8 cellular contexts compared by ENCODE assay signal in the genomic region with DNA sequence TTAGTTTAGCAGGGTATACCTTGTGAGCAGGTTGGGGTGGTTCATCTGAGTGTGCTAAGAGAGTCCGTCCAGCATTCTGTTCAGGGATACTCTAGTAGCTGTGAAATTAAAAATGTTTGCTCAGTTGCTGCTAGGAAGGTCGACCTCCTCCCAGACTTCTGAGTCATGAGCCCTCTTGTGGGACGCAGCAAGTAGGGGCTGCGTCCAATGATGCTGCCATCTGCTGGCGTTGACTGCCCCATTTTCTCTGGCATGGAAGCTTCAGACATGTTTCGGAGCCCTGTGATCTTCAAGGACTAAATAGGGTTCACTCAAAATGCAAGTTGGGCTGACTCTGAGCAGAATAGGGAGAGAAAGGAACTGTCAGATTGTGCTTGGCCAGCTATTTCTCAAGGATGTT.
DNase-seq lines count a peak whose midpoint lies in the region; ATAC-seq and TF ChIP-seq lines count a peak whose summit lies in the region.

No MANE protein-coding gene starts in this region.

- no peak overlapping the region for H3K27ac ChIP-seq in uterus
- no peak overlapping the region for H3K27ac ChIP-seq in stomach
- H3K27ac ChIP-seq in sigmoid colon: no peak overlapping the region

- ATAC-seq in HG02610 (IDR thresholded peaks at IDR 0.05; ENCODE audit: unreplicated experiment): peak; percentile 48

- H3K9me3 ChIP-seq in uterus (no peaks in the 10 kb centered on the region), stomach (peaks cover 0 to 13% (median 10%) of the 10 kb centered on the region in 4 donors), sigmoid colon (peaks cover 0 to 2% (median 0%) of the 10 kb centered on the region in 4 donors)

- TF ChIP-seq CTCF in nephron (IDR thresholded peaks at IDR 0.05; ENCODE audit: unreplicated experiment in 3 of 3) (peak; percentile 16 to 37 (median 24)), uterus (IDR thresholded peaks at IDR 0.05) (peak; percentile 9 to 28 (median 18)), stomach (IDR thresholded peaks at IDR 0.05) (peak in 2 of 7 experiments; percentile 12 to 14), sigmoid colon (IDR thresholded peaks at IDR 0.05) (peak in 1 of 4 experiments; percentile 13)

- no peak overlapping the region for H3K27ac Mint-ChIP-seq in nephron

- H3K4me1 Mint-ChIP-seq in nephron: peaks cover 9% of the 10 kb centered on the region

- H3K4me3 ChIP-seq in uterus (no peak overlapping the region), stomach (no peak overlapping the region), sigmoid colon (no peak overlapping the region)

- 42 to 55% (median 48%) methylated on average over 6 of the region's 6 CpGs for WGBS in stomach, 5 donors
- WGBS in sigmoid colon, 2 donors: 47 to 56% methylated on average over 6 of the region's 6 CpGs

- TF ChIP-seq POLR2A in uterus (IDR thresholded peaks at IDR 0.05) (no peak), stomach (IDR thresholded peaks at IDR 0.05) (no peak), sigmoid colon (IDR thresholded peaks at IDR 0.05) (no peak)

- H3K4me1 ChIP-seq in uterus (no peaks in the 10 kb centered on the region), stomach (peaks cover 0 to 8% (median 3%) of the 10 kb centered on the region in 4 donors), sigmoid colon (no peaks in the 10 kb centered on the region)

- H3K27me3 ChIP-seq in uterus (no peaks in the 10 kb centered on the region), stomach (no peaks in the 10 kb centered on the region), sigmoid colon (no peaks in the 10 kb centered on the region)

- intact Hi-C loops in uterus (cut with DNase I; ENCODE audit: low total_unique reads) (no loop called here), stomach (cut with DNase I; ENCODE audit: low total_unique reads) (no loop called here), sigmoid colon (cut with DNase I) (no loop called here)

- H3K4me3 Mint-ChIP-seq in nephron: no peak overlapping the region

- peak; percentile 56 for DNase-seq in Daoy (ENCODE audit: low read depth)
- peak; percentile 6 to 7 for DNase-seq in SW 1271 (lab: John Stamatoyannopoulos, UW)
- DNase-seq in effector CD8-positive, alpha-beta T cell (lab: John Stamatoyannopoulos, UW): peak; percentile 1
- DNase-seq in uterus: peak; percentile 15 to 21
- DNase-seq in stomach: no peak
- DNase-seq in sigmoid colon: no peak

- H3K27me3 Mint-ChIP-seq in nephron (ENCODE audit: low read depth): no peaks in the 10 kb centered on the region

- no peak for TF ChIP-seq EP300 in stomach (IDR thresholded peaks at IDR 0.05)
- no peak for TF ChIP-seq EP300 in sigmoid colon (IDR thresholded peaks at IDR 0.05)

- peaks cover 27% of the 10 kb centered on the region for H3K9me3 Mint-ChIP-seq in nephron

- no peaks in the 10 kb centered on the region for H3K36me3 ChIP-seq in uterus
- no peaks in the 10 kb centered on the region for H3K36me3 ChIP-seq in stomach
- no peaks in the 10 kb centered on the region for H3K36me3 ChIP-seq in sigmoid colon

- no peaks in the 10 kb centered on the region for H3K36me3 Mint-ChIP-seq in nephron (ENCODE audit: low read depth)

Comparison
In these comparisons a context has a peak if more than half of its experiments do, and no peak if none do; other contexts are left out.
1. DNase-seq: peak in Daoy (single experiment), SW 1271 (2 of 2), effector CD8-positive, alpha-beta T cell (single experiment) and uterus (2 of 2); none in stomach (single experiment) and sigmoid colon (single experiment).